ENCODE assay signal across 9 cellular contexts in genomic region chr6:44262467-44263356, GRCh38. TPM values are rescaled to one million over a fixed set of nuclear protein-coding genes. Genes with fewer than 3 reads are reported as not detected.
DNase-seq lines count a peak whose midpoint lies in the region; ATAC-seq and TF ChIP-seq lines count a peak whose summit lies in the region.
"Had no signal": no experiment of that assay in that cellular context is flagged by ENCODE, and none has a peak within 500 bp of the region (broad histone marks: within the 10 kb centered on the region; RNA-seq: fewer than 3 reads in every experiment).

No MANE protein-coding gene starts in this region.

- DNase-seq in choroid plexus epithelial cell (ENCODE audit: low read depth) = no peak
- DNase-seq in natural killer cell treated with Interleukin-12 subunit alpha and Interleukin-12 subunit beta and Interleukin-15 and Interleukin-18, amount 100 ng/mL, for 72 hours (ENCODE audit: low spot score) = no peak
- DNase-seq in NCI-H446 (lab: John Stamatoyannopoulos, UW) = no peak
- no peak for DNase-seq in GM20000 (ENCODE audit: low spot score)

- H3K4me3 Mint-ChIP-seq in natural killer cell treated with Interleukin-12 subunit alpha and Interleukin-12 subunit beta and Interleukin-15 and Interleukin-18, amount 100 ng/mL, for 72 hours = peak overlapping the region; percentile 97

- peak overlapping the region; percentile 95 to 99 for H3K27ac Mint-ChIP-seq in natural killer cell treated with Interleukin-12 subunit alpha and Interleukin-12 subunit beta and Interleukin-15 and Interleukin-18, amount 100 ng/mL, for 72 hours

- H3K4me1 Mint-ChIP-seq in natural killer cell treated with Interleukin-12 subunit alpha and Interleukin-12 subunit beta and Interleukin-15 and Interleukin-18, amount 100 ng/mL, for 72 hours (ENCODE audit: low read depth in 2 of 2) = peaks cover 58 to 61% of the 10 kb centered on the region in 2 donors

- H3K9ac ChIP-seq in BLaER1 (peak overlapping the region; percentile 85), HUES6 (ENCODE audit: low read length) (no peak overlapping the region)

- H3K36me3 ChIP-seq in BLaER1 (peaks cover 47% of the 10 kb centered on the region), HUES6 (ENCODE audit: control insufficient read depth, insufficient read depth, low read length) (peaks cover 19% of the 10 kb centered on the region)

- peaks cover 59% of the 10 kb centered on the region for H3K4me1 ChIP-seq in BLaER1
- H3K4me1 ChIP-seq in HUES6 (ENCODE audit: control insufficient read depth, insufficient read depth, low read length) = peaks cover 32% of the 10 kb centered on the region

- H3K4me3 ChIP-seq in BLaER1 = peak overlapping the region; percentile 98
- H3K4me3 ChIP-seq in HUES6 (ENCODE audit: low read depth, low read length) = peak overlapping the region; percentile 87; the same call in 1 of the 2 replicates
- H3K4me3 ChIP-seq in choroid plexus epithelial cell (ENCODE audit: low read depth, low read length) = peak overlapping the region; percentile 75
- H3K4me3 ChIP-seq: SK-N-MC had no signal

- H3K4me2 ChIP-seq in BLaER1 = peak overlapping the region; percentile 97

- H3K9me3 Mint-ChIP-seq in natural killer cell treated with Interleukin-12 subunit alpha and Interleukin-12 subunit beta and Interleukin-15 and Interleukin-18, amount 100 ng/mL, for 72 hours = no peaks in the 10 kb centered on the region

- peaks cover 10% of the 10 kb centered on the region for H3K36me3 Mint-ChIP-seq in natural killer cell treated with Interleukin-12 subunit alpha and Interleukin-12 subunit beta and Interleukin-15 and Interleukin-18, amount 100 ng/mL, for 72 hours

- ATAC-seq in natural killer cell treated with Interleukin-12 subunit alpha and Interleukin-12 subunit beta and Interleukin-15 and Interleukin-18, amount 100 ng/mL, for 72 hours = no peak
- ATAC-seq in HG02610 (IDR thresholded peaks at IDR 0.05; ENCODE audit: unreplicated experiment) = no peak
- no peak for ATAC-seq in HG02973 (IDR thresholded peaks at IDR 0.05; ENCODE audit: unreplicated experiment)

- H3K9me3 ChIP-seq in BLaER1 (no peaks in the 10 kb centered on the region), HUES6 (ENCODE audit: control insufficient read depth, insufficient read depth, low read depth, low read length) (no peaks in the 10 kb centered on the region)

- no peaks in the 10 kb centered on the region for H3K27me3 ChIP-seq in BLaER1
- no peaks in the 10 kb centered on the region for H3K27me3 ChIP-seq in HUES6 (ENCODE audit: control insufficient read depth, insufficient read depth, low read length)

- H3K27ac ChIP-seq in BLaER1 (peak overlapping the region; percentile 89), HUES6 (ENCODE audit: low read depth, low read length) (no peak overlapping the region)
- H3K27ac ChIP-seq: SK-N-MC had no signal

- H4K20me1 ChIP-seq in BLaER1 = peaks cover 50% of the 10 kb centered on the region

- no peak for TF ChIP-seq CTCF in choroid plexus epithelial cell (conservative IDR thresholded peaks at IDR 0.05; ENCODE audit: low read depth, low read length)
- TF ChIP-seq CTCF in GM20000 (IDR thresholded peaks at IDR 0.05; ENCODE audit: extremely low read depth, missing control alignments) = no peak

- no peaks in the 10 kb centered on the region for H3K27me3 Mint-ChIP-seq in natural killer cell treated with Interleukin-12 subunit alpha and Interleukin-12 subunit beta and Interleukin-15 and Interleukin-18, amount 100 ng/mL, for 72 hours

RNA-seq across cellular contexts. Expression of gene NFKBIE, which starts 2.6 kb away (rescaled TPM):
- 10 to 100 TPM; 24.1 to 26.1 TPM for total RNA-seq in natural killer cell treated with Interleukin-12 subunit alpha and Interleukin-12 subunit beta and Interleukin-15 and Interleukin-18, amount 100 ng/mL, for 72 hours

RNA-seq across cellular contexts. Expression of gene SLC35B2, which starts 5.4 kb away (rescaled TPM):
- total RNA-seq in natural killer cell treated with Interleukin-12 subunit alpha and Interleukin-12 subunit beta and Interleukin-15 and Interleukin-18, amount 100 ng/mL, for 72 hours = 10 to 100 TPM; 34.6 to 39.4 TPM

RNA-seq across cellular contexts. Expression of gene TMEM151B, which starts 7.5 kb away (rescaled TPM):
- not detected for total RNA-seq in natural killer cell treated with Interleukin-12 subunit alpha and Interleukin-12 subunit beta and Interleukin-15 and Interleukin-18, amount 100 ng/mL, for 72 hours

RNA-seq across cellular contexts. Expression of gene HSP90AB1, which starts 15.8 kb away (rescaled TPM):
- total RNA-seq in natural killer cell treated with Interleukin-12 subunit alpha and Interleukin-12 subunit beta and Interleukin-15 and Interleukin-18, amount 100 ng/mL, for 72 hours = 1,000 to 10,000 TPM; 1,035 to 1,696 TPM

RNA-seq across cellular contexts. Expression of gene SLC29A1, which starts 39.3 kb away (rescaled TPM):
- total RNA-seq in natural killer cell treated with Interleukin-12 subunit alpha and Interleukin-12 subunit beta and Interleukin-15 and Interleukin-18, amount 100 ng/mL, for 72 hours = 10 to 100 TPM; 25.1 to 95.6 TPM
